Comparison of ENCODE assay signal across 10 cellular contexts in the genomic region with DNA sequence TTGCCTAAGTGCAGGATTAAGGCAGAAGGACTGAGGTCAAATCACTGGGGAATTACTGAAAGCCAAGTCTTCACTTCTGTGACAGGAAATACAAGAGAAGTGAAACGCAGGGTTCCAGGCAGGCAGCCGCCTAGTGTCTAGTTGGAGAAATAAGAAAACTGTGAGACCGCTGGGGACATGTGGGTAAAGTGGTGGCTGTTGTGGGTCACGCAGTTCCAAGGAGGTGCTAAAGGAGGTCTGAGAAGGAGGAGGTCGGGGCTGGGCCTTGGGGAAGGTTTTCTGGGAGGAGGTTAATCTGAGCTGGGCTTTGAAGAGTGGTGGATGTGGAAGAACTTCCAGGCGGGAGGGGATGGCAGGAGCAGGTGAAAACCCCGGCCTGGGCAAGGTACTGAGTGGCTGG. TPM values are rescaled to one million over a fixed set of nuclear protein-coding genes. Genes with fewer than 3 reads are reported as not detected.
DNase-seq lines count a peak whose midpoint lies in the region; ATAC-seq and TF ChIP-seq lines count a peak whose summit lies in the region.
"Had no signal": no experiment of that assay in that cellular context is flagged by ENCODE, and none has a peak within 500 bp of the region (broad histone marks: within the 10 kb centered on the region; RNA-seq: fewer than 3 reads in every experiment).

No MANE protein-coding gene starts in this region.

- H3K27ac ChIP-seq in SU-DHL-6 (ENCODE audit: low read depth, low read length) (peak overlapping the region; percentile 77), mammary epithelial cell (ENCODE audit: insufficient read depth, low read depth, low read length) (no peak overlapping the region)

- no peaks in the 10 kb centered on the region for H3K9me3 ChIP-seq in SU-DHL-6 (ENCODE audit: insufficient read depth, low read length)
- no peaks in the 10 kb centered on the region for H3K9me3 ChIP-seq in mammary epithelial cell (replicated peaks; ENCODE audit: insufficient read depth, low read length)

- H3K9ac ChIP-seq in SU-DHL-6 (ENCODE audit: low read length) (peak overlapping the region; percentile 35; the same call in 1 of the 2 replicates), mammary epithelial cell (ENCODE audit: insufficient read depth, low read length) (no peak overlapping the region)

- H3K27me3 ChIP-seq in SU-DHL-6 (ENCODE audit: low read length) (no peaks in the 10 kb centered on the region), mammary epithelial cell (ENCODE audit: insufficient read depth, low read length) (no peaks in the 10 kb centered on the region)

- H2AFZ ChIP-seq in SU-DHL-6 (ENCODE audit: low read depth, low read length, severe bottlenecking) = no peak overlapping the region
- no peak overlapping the region for H2AFZ ChIP-seq in mammary epithelial cell (ENCODE audit: low read depth, low read length)

- no TSS peak for BruUV-seq in mammary epithelial cell (replicated peaks; lab: Mats Ljungman, UMichigan)

- peaks cover 12% of the 10 kb centered on the region for H3F3A ChIP-seq in SU-DHL-6 (ENCODE audit: insufficient read depth)

- TF ChIP-seq CTCF in GM10266 (IDR thresholded peaks at IDR 0.05; ENCODE audit: control insufficient read depth, insufficient read depth, low read depth, missing control alignments) (peak; percentile 50), SU-DHL-6 (IDR thresholded peaks at IDR 0.05; ENCODE audit: insufficient read depth, low read length, poor library complexity, severe bottlenecking) (peak; percentile 12), mammary epithelial cell (conservative IDR thresholded peaks at IDR 0.05 in 1 of 2, IDR thresholded peaks at IDR 0.05 in 1 of 2; ENCODE audit: extremely low read depth in 1 of 2, insufficient read depth in 1 of 2, low read depth in 1 of 2, low read length in 2 of 2) (no peak)

- H3K9me2 ChIP-seq in SU-DHL-6 (replicated peaks; ENCODE audit: insufficient read depth, low read length) = no peaks in the 10 kb centered on the region

- DNase-seq in GM10266 (ENCODE audit: extremely low spot score) (peak; percentile 58), medulla oblongata (ENCODE audit: extremely low spot score) (peak; percentile 40), posterior cingulate gyrus (no peak), mammary epithelial cell (no peak)
- DNase-seq: cortex of kidney, NCI-H2171 had no signal

- in situ Hi-C loops in mammary epithelial cell (cut with MboI; ENCODE audit: low sequenced_read_pairs in 2 of 2) = no loop called here

- dilution Hi-C loops in mammary epithelial cell (cut with HindIII; ENCODE audit: low sequenced_read_pairs) = no loop called here

- no peak overlapping the region for H3K4me3 ChIP-seq in SU-DHL-6 (ENCODE audit: insufficient read depth, low read length, poor library complexity, severe bottlenecking)
- no peak overlapping the region for H3K4me3 ChIP-seq in mammary epithelial cell (replicated peaks in 1 of 3; ENCODE audit: insufficient read depth in 1 of 3, low read depth in 2 of 3, low read length in 3 of 3)

- H4K20me1 ChIP-seq in SU-DHL-6 (ENCODE audit: low read depth, low read length) (no peaks in the 10 kb centered on the region), mammary epithelial cell (ENCODE audit: insufficient read depth, low read length) (no peaks in the 10 kb centered on the region)

- no peak for ATAC-seq in GM21576 (IDR thresholded peaks at IDR 0.05; ENCODE audit: unreplicated experiment)
- ATAC-seq in HG02610 (IDR thresholded peaks at IDR 0.05; ENCODE audit: unreplicated experiment) = no peak

- H3K36me3 ChIP-seq in SU-DHL-6 (ENCODE audit: low read length) = peaks cover 8% of the 10 kb centered on the region
- peaks cover 35% of the 10 kb centered on the region for H3K36me3 ChIP-seq in mammary epithelial cell (ENCODE audit: insufficient read depth, low read length)

- peak; percentile 26 for TF ChIP-seq POLR2A in GM19193 (IDR thresholded peaks at IDR 0.05; ENCODE audit: extremely low read depth, insufficient read depth, insufficient read length)

- CTCF ChIA-PET in mammary epithelial cell (lab: Charles Lee; ENCODE audit: low non-redundant PET) = no interaction called here

- intact Hi-C loops in posterior cingulate gyrus (cut with DNase I) (no loop called here), mammary epithelial cell (cut with micrococcal nuclease) (no loop called here)

- H3K79me2 ChIP-seq in SU-DHL-6 (ENCODE audit: insufficient read depth, low read length) (no peaks in the 10 kb centered on the region), mammary epithelial cell (ENCODE audit: insufficient read depth, low read length) (no peaks in the 10 kb centered on the region)

- 81% methylated on average over 7 of the region's 7 CpGs for WGBS in mammary epithelial cell (ENCODE audit: low coverage, missing lambda C conversion rate)

- no peaks in the 10 kb centered on the region for H3K4me1 ChIP-seq in mammary epithelial cell (ENCODE audit: insufficient read depth, low read length)

- H3K4me2 ChIP-seq in SU-DHL-6 (ENCODE audit: low read depth, low read length, poor library complexity, severe bottlenecking) (peak overlapping the region; percentile 17), mammary epithelial cell (ENCODE audit: insufficient read depth, low read depth, low read length) (no peak overlapping the region)

RNA-seq across cellular contexts. Expression of a gene that starts 11.2 kb away (rescaled TPM):
- total RNA-seq in mammary epithelial cell = 10 to 100 TPM; 12.0 to 72.5 TPM
- polyA plus RNA-seq in mammary epithelial cell = 91.1 TPM
- 92.6 TPM for polyA minus RNA-seq in mammary epithelial cell

RNA-seq across cellular contexts. Expression of a gene that starts 30.2 kb away (rescaled TPM):
- total RNA-seq in mammary epithelial cell = 100 to 1,000 TPM in 1 of 2 donors, 10 to 100 TPM in 1; 14.1 to 217 TPM
- 9.2 TPM for polyA plus RNA-seq in mammary epithelial cell
- 12.8 TPM for polyA minus RNA-seq in mammary epithelial cell

Comparison
In these comparisons a context has a peak if more than half of its experiments do, and no peak if none do; other contexts are left out.
1. DNase-seq: peak in GM10266 (single experiment) and medulla oblongata (single experiment); none in posterior cingulate gyrus (0 of 10) and mammary epithelial cell (single experiment).
2. CTCF ChIP-seq: peak in GM10266 (single experiment) and SU-DHL-6 (single experiment); none in mammary epithelial cell (0 of 2).